8 cellular contexts compared by ENCODE assay signal in the genomic region with DNA sequence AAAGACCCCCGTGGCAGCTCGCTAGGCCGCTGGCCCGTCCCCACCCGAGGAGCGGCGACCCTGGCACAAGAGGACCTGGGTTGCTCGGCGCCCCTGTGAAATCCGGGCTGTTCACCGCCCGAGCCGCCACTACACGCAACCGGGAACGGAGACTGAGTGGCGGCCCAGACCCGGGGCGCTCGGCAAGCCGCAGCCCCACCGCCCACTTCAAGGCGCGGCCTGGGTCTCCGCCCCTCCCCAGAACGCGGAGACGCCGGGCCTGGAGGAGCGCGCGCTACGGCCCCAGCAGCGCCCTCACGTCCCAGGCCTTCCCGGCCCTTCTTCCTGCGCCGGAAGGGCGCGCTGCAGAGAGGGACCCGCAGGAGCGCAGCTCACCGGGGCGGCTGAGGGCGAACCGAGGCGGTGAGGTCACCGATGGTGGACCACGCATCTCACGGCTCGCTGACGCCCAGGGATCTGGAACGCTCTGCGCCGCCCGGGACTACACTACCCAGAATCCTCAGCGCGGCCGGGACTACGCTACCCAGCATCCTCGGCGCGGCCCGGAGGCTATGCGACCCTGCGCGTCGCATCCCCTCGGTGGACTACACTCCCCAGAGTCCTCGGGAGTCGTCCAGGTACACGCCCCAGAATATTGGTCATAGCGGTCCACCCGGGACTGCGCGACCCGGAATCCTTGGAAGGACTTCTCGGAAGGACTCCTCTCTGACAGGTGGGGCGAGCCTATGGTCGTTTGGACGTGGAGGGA. TPM values are rescaled to one million over a fixed set of nuclear protein-coding genes. Genes with fewer than 3 reads are reported as not detected.
DNase-seq lines count a peak whose midpoint lies in the region; ATAC-seq and TF ChIP-seq lines count a peak whose summit lies in the region.

ZNF337 (minus strand) TSS at position 470 of the 748 bp plus-strand sequence. CDS start 10,436 bp downstream, outside the sequence.

- peaks cover 20 to 21% of the 10 kb centered on the region in 2 donors for H3K36me3 Mint-ChIP-seq in activated naive CD4-positive, alpha-beta T cell treated with anti-CD3 and anti-CD28 coated beads, Interleukin-2, amount 50 U/mL, for 72 hours

- TF ChIP-seq CTCF in GM10266 (IDR thresholded peaks at IDR 0.05; ENCODE audit: control insufficient read depth, insufficient read depth, low read depth, missing control alignments): peak; percentile 33
- no peak for TF ChIP-seq CTCF in omental fat pad (IDR thresholded peaks at IDR 0.05)
- peak in 1 of 3 experiments; percentile 10 for TF ChIP-seq CTCF in testis (IDR thresholded peaks at IDR 0.05)

- DNase-seq in GM10266 (ENCODE audit: extremely low spot score) (peak; percentile 94), NCI-H1092 treated with DMSO at 0.1 percent for 48 hours (lab: John Stamatoyannopoulos, UW) (peak; percentile 94), SKM-1 (lab: John Stamatoyannopoulos, UW; ENCODE audit: unreplicated experiment) (peak; percentile 74), glomerular visceral epithelial cell (ENCODE audit: extremely low spot score) (peak; percentile 99), omental fat pad (ENCODE audit: low spot score) (peak; percentile 86), testis (peak; percentile 97)
- peak; percentile 92 to 95 for DNase-seq in activated naive CD4-positive, alpha-beta T cell treated with anti-CD3 and anti-CD28 coated beads, Interleukin-2, amount 50 U/mL, for 72 hours (ENCODE audit: low spot score in 2 of 2)

- peak within 1 kb of the TSS; percentile 87 to 89 for H3K27ac ChIP-seq in testis

- H3K4me1 ChIP-seq in testis: no peaks in the 10 kb centered on the region

- H3K4me3 ChIP-seq in testis: peak within 1 kb of the TSS; percentile 74 to 83

- ATAC-seq in HG02610 (IDR thresholded peaks at IDR 0.05; ENCODE audit: unreplicated experiment): peak; percentile 96
- ATAC-seq in activated naive CD4-positive, alpha-beta T cell treated with anti-CD3 and anti-CD28 coated beads, Interleukin-2, amount 50 U/mL, for 72 hours: peak; percentile 96 to 98
- ATAC-seq in omental fat pad (ENCODE audit: low FRiP score): peak; percentile 100

- TF ChIP-seq POLR2A in testis (IDR thresholded peaks at IDR 0.05): peak; percentile 29

- H3K9me3 ChIP-seq in testis: no peaks in the 10 kb centered on the region

- peak within 1 kb of the TSS; percentile 90 to 92 for H3K27ac Mint-ChIP-seq in activated naive CD4-positive, alpha-beta T cell treated with anti-CD3 and anti-CD28 coated beads, Interleukin-2, amount 50 U/mL, for 72 hours

- no peaks in the 10 kb centered on the region for H3K27me3 ChIP-seq in testis

- H3K9me3 Mint-ChIP-seq in activated naive CD4-positive, alpha-beta T cell treated with anti-CD3 and anti-CD28 coated beads, Interleukin-2, amount 50 U/mL, for 72 hours: peaks cover 0 to 19% of the 10 kb centered on the region in 2 donors

- no peaks in the 10 kb centered on the region for H3K36me3 ChIP-seq in testis (ENCODE audit: low read depth, missing control alignments)

- intact Hi-C loops in testis (cut with DNase I; ENCODE audit: low total_unique reads): no loop called here

- WGBS in testis, 2 donors: 1 to 3% methylated on average over 9 to 71 of the region's 81 CpGs

RNA-seq across cellular contexts. Expression of gene ZNF337, which starts in this region (rescaled TPM):
- total RNA-seq in activated naive CD4-positive, alpha-beta T cell treated with anti-CD3 and anti-CD28 coated beads, Interleukin-2, amount 50 U/mL, for 72 hours: 10 to 100 TPM; 14.3 to 17.2 TPM
- total RNA-seq in omental fat pad: 10 to 100 TPM in 3 of 4 donors, 1 to 10 TPM in 1; 7.9 to 16.4 (median 13.6) TPM
- total RNA-seq in testis: 10 to 100 TPM; 19.9 to 21.4 TPM
- 11.3 TPM for polyA plus RNA-seq in testis (ENCODE audit: insufficient read depth, low read depth, low replicate concordance)

Comparison
In these comparisons a context has a peak if more than half of its experiments do, and no peak if none do; other contexts are left out.
1. Peak in every context shown above with its lines: DNase-seq, ATAC-seq, H3K4me3 ChIP-seq and H3K27ac ChIP-seq.